9 cellular contexts compared by ENCODE assay signal in genomic region chr10:77160679-77161078, GRCh38.
A peak's percentile ranks its signal among the peaks of the same experiment; 100 is the strongest.
DNase-seq lines count a peak whose midpoint lies in the region; ATAC-seq and TF ChIP-seq lines count a peak whose summit lies in the region.
"Had no signal": no experiment of that assay in that cellular context is flagged by ENCODE, and none has a peak within 500 bp of the region (broad histone marks: within the 10 kb centered on the region; RNA-seq: fewer than 3 reads in every experiment).

No MANE protein-coding gene starts in this region.

- H3K4me3 Mint-ChIP-seq in activated CD4-positive, alpha-beta T cell treated with anti-CD3 and anti-CD28 coated beads, Interleukin-2, amount 10 ng/mL, durations not matched to agents 24 days and 14 days, result no peak overlapping the region
- H3K4me3 Mint-ChIP-seq: natural killer cell had no signal

- H3K27ac Mint-ChIP-seq in activated CD4-positive, alpha-beta T cell treated with anti-CD3 and anti-CD28 coated beads, Interleukin-2, amount 10 ng/mL, durations not matched to agents 24 days and 14 days, result no peak overlapping the region
- H3K27ac Mint-ChIP-seq: natural killer cell had no signal

- TF ChIP-seq POLR2A in erythroblast (IDR thresholded peaks at IDR 0.05; ENCODE audit: low read length), result no peak

- H3K4me1 Mint-ChIP-seq in activated CD4-positive, alpha-beta T cell treated with anti-CD3 and anti-CD28 coated beads, Interleukin-2, amount 10 ng/mL, durations not matched to agents 24 days and 14 days, result peaks cover 2% of the 10 kb centered on the region

- DNase-seq in DMS79 treated with DMSO at 0.1 percent for 48 hours (lab: John Stamatoyannopoulos, UW), result peak; percentile 14
- peak; percentile 73 for DNase-seq in NCI-H2029 (lab: John Stamatoyannopoulos, UW)
- DNase-seq in astrocyte of the hippocampus (ENCODE audit: low read depth, low spot score), result peak; percentile 68
- DNase-seq in myocyte (ENCODE audit: low read depth), result peak; percentile 80
- DNase-seq in activated CD4-positive, alpha-beta T cell treated with anti-CD3 and anti-CD28 coated beads, Interleukin-2, amount 10 ng/mL, durations not matched to agents 24 days and 14 days, result no peak
- no peak for DNase-seq in erythroblast (lab: John Stamatoyannopoulos, UW)
- no peak for DNase-seq in left lobe of liver (ENCODE audit: low spot score)
- DNase-seq: natural killer cell had no signal

- H3K9me3 Mint-ChIP-seq in activated CD4-positive, alpha-beta T cell treated with anti-CD3 and anti-CD28 coated beads, Interleukin-2, amount 10 ng/mL, durations not matched to agents 24 days and 14 days, result no peaks in the 10 kb centered on the region
- H3K9me3 Mint-ChIP-seq: natural killer cell had no signal

- H3K27me3 Mint-ChIP-seq in activated CD4-positive, alpha-beta T cell treated with anti-CD3 and anti-CD28 coated beads, Interleukin-2, amount 10 ng/mL, durations not matched to agents 24 days and 14 days, result peaks cover 10% of the 10 kb centered on the region

- ATAC-seq in left lobe of liver (no peak), HG03097 (IDR thresholded peaks at IDR 0.05; ENCODE audit: low FRiP score, unreplicated experiment) (no peak)
- ATAC-seq: natural killer cell had no signal

- H3K36me3 Mint-ChIP-seq in activated CD4-positive, alpha-beta T cell treated with anti-CD3 and anti-CD28 coated beads, Interleukin-2, amount 10 ng/mL, durations not matched to agents 24 days and 14 days (ENCODE audit: low read depth), result no peaks in the 10 kb centered on the region

- intact Hi-C loops in activated CD4-positive, alpha-beta T cell treated with anti-CD3 and anti-CD28 coated beads, Interleukin-2, amount 10 ng/mL, durations not matched to agents 24 days and 14 days (cut with micrococcal nuclease), result no loop called here

Comparison
In these comparisons a context has a peak if more than half of its experiments do, and no peak if none do; other contexts are left out.
1. DNase-seq: peak in DMS79 treated with DMSO at 0.1 percent for 48 hours (single experiment), NCI-H2029 (single experiment), astrocyte of the hippocampus (single experiment) and myocyte (single experiment); none in activated CD4-positive, alpha-beta T cell treated with anti-CD3 and anti-CD28 coated beads, Interleukin-2, amount 10 ng/mL, durations not matched to agents 24 days and 14 days (single experiment), erythroblast (0 of 2) and left lobe of liver (single experiment).